ENCODE assay signal across 1 cellular context in the genomic region with DNA sequence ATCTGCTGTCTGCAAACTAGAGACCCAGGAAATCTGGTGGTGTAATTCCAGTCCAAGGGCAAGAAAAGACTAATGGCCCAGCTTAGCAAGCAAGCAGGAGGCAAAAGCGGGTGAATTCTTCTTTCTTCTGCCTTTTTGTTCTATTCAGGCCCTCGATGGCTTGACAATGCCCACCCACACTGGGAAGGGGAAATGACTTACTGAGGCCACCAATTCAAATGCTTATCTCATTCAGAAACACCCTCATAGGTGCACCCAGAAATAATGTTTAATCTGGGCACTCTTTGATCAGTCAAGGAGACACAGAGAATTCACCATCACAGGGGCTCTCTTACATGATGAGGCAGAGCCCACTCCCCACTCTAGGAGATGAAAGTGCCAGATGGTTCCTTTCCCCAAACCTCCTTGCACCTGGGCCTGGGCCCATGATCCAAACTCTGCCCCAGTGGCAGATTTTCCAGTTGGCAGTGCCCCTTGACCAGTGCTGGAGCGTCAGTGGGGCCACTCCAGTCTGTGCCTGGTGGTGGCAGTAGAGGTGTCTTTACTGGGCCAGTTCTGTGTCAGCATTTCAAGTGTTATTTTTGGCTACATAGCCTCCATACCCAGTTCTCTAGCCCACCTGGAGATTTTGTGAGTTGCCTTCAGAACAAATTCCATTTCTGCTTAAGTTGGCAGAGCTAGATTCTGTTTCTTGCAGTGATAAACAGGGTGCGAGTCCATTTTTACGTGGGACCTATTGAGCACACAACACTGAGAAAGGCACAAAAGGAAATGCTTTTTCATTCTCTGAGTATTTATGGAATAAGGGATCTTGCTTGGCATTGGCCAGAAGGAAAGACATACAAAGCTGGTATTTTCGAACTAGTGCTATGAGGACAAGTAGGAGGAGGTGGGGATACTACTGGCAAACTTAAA.
TF ChIP-seq lines count a peak whose summit lies in the region.

No MANE protein-coding gene starts in this region.

TF ChIP-seq in HEK293, 187 proteins besides CTCF, POLR2A, EP300 and RAD21 (continued from another document):
- TF ChIP-seq ZNF555 (tag by site-specific recombination; conservative IDR thresholded peaks at IDR 0.05) (no peak), ZNF654 (tag by site-specific recombination; IDR thresholded peaks at IDR 0.05; ENCODE audit: low read depth) (peak; percentile 42), TRIM28 (IDR thresholded peaks at IDR 0.05; ENCODE audit: borderline replicate concordance, low read length) (no peak)
